In the genomic region with DNA sequence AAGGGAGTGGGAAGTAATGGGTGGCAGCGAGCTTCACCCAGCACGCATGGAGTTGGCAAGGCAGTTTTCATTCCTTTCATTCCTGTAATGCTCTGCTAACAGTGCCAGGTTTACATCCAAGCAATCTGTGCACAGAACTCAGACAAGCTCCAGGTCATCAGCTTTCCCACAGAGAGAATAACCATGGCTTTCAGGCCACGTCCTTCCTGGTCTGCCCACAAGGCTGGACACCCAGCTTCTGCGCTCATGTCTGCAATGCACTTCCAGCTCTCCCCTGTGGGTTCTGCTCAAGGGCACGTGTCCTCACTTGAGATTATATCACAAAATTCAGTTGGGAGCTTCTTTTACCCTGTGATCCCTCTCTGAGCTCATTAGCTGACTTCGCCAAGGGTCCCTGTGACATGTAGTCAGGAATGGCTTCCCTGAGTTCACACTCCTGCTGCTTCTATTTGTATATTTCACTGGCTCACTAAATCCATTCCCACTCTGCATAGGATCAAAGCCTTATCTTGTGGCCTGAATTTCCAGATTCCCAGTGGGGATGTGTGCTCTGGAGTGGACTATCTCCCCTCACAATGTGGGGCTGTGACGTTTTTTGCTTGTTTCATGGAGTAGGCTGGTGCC, we compare ENCODE assay signal across 20 cellular contexts. TPM values are rescaled to one million over a fixed set of nuclear protein-coding genes. Genes with fewer than 3 reads are reported as not detected.
DNase-seq lines count a peak whose midpoint lies in the region; ATAC-seq, FAIRE-seq and TF ChIP-seq lines count a peak whose summit lies in the region.
"Had no signal": no experiment of that assay in that cellular context is flagged by ENCODE, and none has a peak within 500 bp of the region (broad histone marks: within the 10 kb centered on the region; RNA-seq: fewer than 3 reads in every experiment).

No MANE protein-coding gene starts in this region.

- H3K4me1 ChIP-seq in right lobe of liver: no peaks in the 10 kb centered on the region
- peaks cover 10% of the 10 kb centered on the region for H3K4me1 ChIP-seq in upper lobe of right lung

- 50% methylated on average over 3 of the region's 7 CpGs for WGBS in right lobe of liver (ENCODE audit: insufficient coverage, low coverage, low lambda C conversion rate, missing lambda C conversion rate)

- intact Hi-C loops in Right ventricle myocardium superior (cut with DNase I) (loop anchor here (5.0 kb wide), 1 partner anchor 138 kb away; no protein-coding TSS in a partner anchor), cardiac septum (cut with DNase I) (loop anchor here (5.0 kb wide), 1 partner anchor 133 kb away; no protein-coding TSS in a partner anchor), right lobe of liver (cut with DNase I) (no loop called here), upper lobe of right lung (cut with DNase I) (no loop called here)

- H3K27me3 ChIP-seq in right lobe of liver (no peaks in the 10 kb centered on the region), upper lobe of right lung (no peaks in the 10 kb centered on the region)
- H3K27me3 ChIP-seq: brain microvascular endothelial cell had no signal

- H3K9me3 ChIP-seq in right lobe of liver: no peaks in the 10 kb centered on the region
- no peaks in the 10 kb centered on the region for H3K9me3 ChIP-seq in upper lobe of right lung
- H3K9me3 ChIP-seq: HAP-1 had no signal

- TF ChIP-seq POLR2A in right lobe of liver (IDR thresholded peaks at IDR 0.05) (no peak), GM12892 (IDR thresholded peaks at IDR 0.05; ENCODE audit: low read depth, low read length) (no peak)

- FAIRE-seq in GM12892 (lab: Jason Lieb, UNC): no peak
- FAIRE-seq: A204.1, K562 had no signal

- H3K36me3 ChIP-seq in right lobe of liver: peaks cover 0 to 18% (median 1%) of the 10 kb centered on the region in 4 donors
- no peaks in the 10 kb centered on the region for H3K36me3 ChIP-seq in upper lobe of right lung
- H3K36me3 ChIP-seq: brain microvascular endothelial cell, HAP-1 had no signal

- DNase-seq in Right ventricle myocardium superior (no peak), cardiac septum (ENCODE audit: low spot score) (no peak), fibroblast of villous mesenchyme (ENCODE audit: low read depth) (peak; percentile 47), right lobe of liver (peak; percentile 16 to 62 (median 55)), upper lobe of right lung (no peak), activated gamma-delta T cell treated with Interleukin-2 at 50 U/mL for 16 hours (no peak), GM12892 (ENCODE audit: insufficient read length) (no peak)
- DNase-seq: activated CD8-positive, alpha-beta memory T cell treated with anti-CD3 and anti-CD28 coated beads for 24 hours; activated effector memory CD4-positive, alpha-beta T cell treated with Interleukin-2 at 50 U/mL for 16 hours; brain microvascular endothelial cell; COR-L47; NCI-H226 had no signal

- no peak overlapping the region for H3K4me3 ChIP-seq in fibroblast of villous mesenchyme (ENCODE audit: low read depth, low read length)
- no peak overlapping the region for H3K4me3 ChIP-seq in right lobe of liver
- no peak overlapping the region for H3K4me3 ChIP-seq in upper lobe of right lung
- H3K4me3 ChIP-seq: HAP-1, K562, lung, SK-N-MC had no signal

- ATAC-seq in Right ventricle myocardium superior (ENCODE audit: poor library complexity): peak; percentile 66
- peak; percentile 42 to 61 (median 57) for ATAC-seq in right lobe of liver
- peak; percentile 49 for ATAC-seq in upper lobe of right lung
- no peak for ATAC-seq in GM21717 (IDR thresholded peaks at IDR 0.05; ENCODE audit: unreplicated experiment)
- ATAC-seq: K562, sciatic nerve had no signal

- TF ChIP-seq CTCF in fibroblast of villous mesenchyme (IDR thresholded peaks at IDR 0.05; ENCODE audit: insufficient read depth, low read depth, low read length) (no peak), right lobe of liver (IDR thresholded peaks at IDR 0.05) (peak in 1 of 4 donors; percentile 7), upper lobe of right lung (IDR thresholded peaks at IDR 0.05) (no peak)

- H3K27ac ChIP-seq in right lobe of liver (peak overlapping the region in 1 of 3 donors; percentile 51), upper lobe of right lung (peak overlapping the region; percentile 30)
- H3K27ac ChIP-seq: brain microvascular endothelial cell, SK-N-MC, VCaP had no signal

RNA-seq across cellular contexts. Expression of a gene that starts 18.6 kb away (rescaled TPM):
- 25.5 TPM for total RNA-seq in Right ventricle myocardium superior
- 8.5 TPM for total RNA-seq in cardiac septum
- total RNA-seq in fibroblast of villous mesenchyme: 1.6 and 5.2 TPM in 2 replicates
- 1,000 to 10,000 TPM in 2 of 6 experiments, 100 to 1,000 TPM in 4; 203 to 2,018 (median 421) TPM for total RNA-seq in right lobe of liver
- 22.5 TPM for total RNA-seq in upper lobe of right lung
- not detected for polyA plus RNA-seq in GM12892 (2012; ENCODE audit: missing spikeins)

RNA-seq across cellular contexts. Expression of a gene that starts 21.9 kb away (rescaled TPM):
- 31.4 TPM for total RNA-seq in Right ventricle myocardium superior
- 14.2 TPM for total RNA-seq in cardiac septum
- total RNA-seq in fibroblast of villous mesenchyme: 6.0 and 8.4 TPM in 2 replicates
- total RNA-seq in right lobe of liver: 1,000 to 10,000 TPM in 1 of 6 experiments, 100 to 1,000 TPM in 5; 347 to 1,090 (median 533) TPM
- 42.0 TPM for total RNA-seq in upper lobe of right lung
- polyA plus RNA-seq in GM12892 (2012; ENCODE audit: missing spikeins): 0.51 TPM

Comparison
In these comparisons a context has a peak if more than half of its experiments do, and no peak if none do; other contexts are left out.
1. DNase-seq: peak in fibroblast of villous mesenchyme (single experiment) and right lobe of liver (3 of 3); none in Right ventricle myocardium superior (single experiment), cardiac septum (single experiment), upper lobe of right lung (single experiment), activated gamma-delta T cell treated with Interleukin-2 at 50 U/mL for 16 hours (single experiment) and GM12892 (single experiment).
2. intact Hi-C loops: an anchor here in Right ventricle myocardium superior (5.0 kb wide) and cardiac septum (5.0 kb wide); none called in right lobe of liver and upper lobe of right lung.